8 cellular contexts compared by ENCODE assay signal in the genomic region with DNA sequence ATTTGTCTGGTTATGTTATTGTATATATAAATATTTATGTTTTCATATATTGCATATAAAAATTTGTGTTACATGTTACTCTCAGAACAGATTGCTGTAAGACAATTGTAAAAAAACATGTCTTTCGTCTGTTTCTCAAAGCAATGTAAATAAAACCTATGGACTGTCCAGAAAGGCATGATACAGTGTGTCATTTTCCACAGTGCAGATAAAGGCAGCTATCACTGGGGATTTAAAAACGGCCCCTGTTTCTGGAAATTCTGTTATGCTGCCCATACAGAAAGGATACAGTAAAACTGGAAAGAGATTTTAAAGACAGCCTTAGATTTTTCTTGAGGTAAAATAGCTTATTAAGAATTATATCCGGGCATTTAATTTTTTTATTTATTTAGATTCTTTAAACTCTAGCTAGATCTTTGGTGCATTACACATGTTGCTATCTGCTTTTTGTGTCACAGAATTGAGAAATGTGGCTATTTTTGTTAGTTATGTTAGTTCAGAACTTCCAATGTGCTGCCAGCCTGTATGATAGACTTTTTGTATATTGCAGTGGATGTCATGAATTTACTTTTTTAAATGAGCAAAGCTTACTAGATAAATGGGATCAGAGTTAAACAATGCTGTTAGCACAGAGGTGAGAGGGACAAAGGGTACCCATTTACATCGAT. TPM values are rescaled to one million over a fixed set of nuclear protein-coding genes. Genes with fewer than 3 reads are reported as not detected.
DNase-seq lines count a peak whose midpoint lies in the region; ATAC-seq, FAIRE-seq and TF ChIP-seq lines count a peak whose summit lies in the region.

No MANE protein-coding gene starts in this region.

- TF ChIP-seq CTCF in Caco-2 (IDR thresholded peaks at IDR 0.05; ENCODE audit: insufficient read depth in 1 of 2, low read depth in 1 of 2, low read length in 1 of 2, severe bottlenecking in 1 of 2, unreplicated experiment in 1 of 2): no peak

- H3K4me1 ChIP-seq in Caco-2 (no peaks in the 10 kb centered on the region), Karpas-422 (ENCODE audit: low read length) (peaks cover 27% of the 10 kb centered on the region), iPS DF 6.9 (ENCODE audit: control insufficient read depth, insufficient read depth, low read length) (peaks cover 1% of the 10 kb centered on the region; the same call in 1 of the 2 replicates), small intestine (ENCODE audit: control insufficient read depth in 2 of 2, insufficient read depth in 1 of 2, low read depth in 1 of 2, low read length in 1 of 2) (peaks cover 2 to 4% of the 10 kb centered on the region in 2 donors)

- BruUV-seq in Caco-2 (replicated peaks; lab: Mats Ljungman, UMichigan): TSS peak; percentile 51

- H3K27ac ChIP-seq in Karpas-422 (ENCODE audit: low read length) (peak overlapping the region; percentile 92), iPS DF 6.9 (ENCODE audit: low read length) (no peak overlapping the region), small intestine (ENCODE audit: low read depth in 1 of 2, low read length in 1 of 2) (peak overlapping the region; percentile 62 to 74)

- peak overlapping the region; percentile 97 for H3K27ac Mint-ChIP-seq in Caco-2 (ENCODE audit: unreplicated experiment)
- H3K27ac Mint-ChIP-seq in activated naive CD4-positive, alpha-beta T cell treated with anti-CD3 and anti-CD28 coated beads, Interleukin-2, amount 50 U/mL, for 72 hours: peak overlapping the region; percentile 24 to 97

- H3K9me2 ChIP-seq in Karpas-422 (replicated peaks; ENCODE audit: insufficient read depth, low read length): no peaks in the 10 kb centered on the region

- H3K9me3 Mint-ChIP-seq in Caco-2 (ENCODE audit: unreplicated experiment): no peaks in the 10 kb centered on the region
- no peaks in the 10 kb centered on the region for H3K9me3 Mint-ChIP-seq in activated naive CD4-positive, alpha-beta T cell treated with anti-CD3 and anti-CD28 coated beads, Interleukin-2, amount 50 U/mL, for 72 hours

- CTCF ChIA-PET in Caco-2 (lab: Charles Lee): interaction anchor here (0.5 to 1.0 kb wide), 3 partner anchors 41 to 251 kb away, joined by 4 to 6 read pairs (median 5); no protein-coding TSS in a partner anchor

- H3K9me3 ChIP-seq in Caco-2 (no peaks in the 10 kb centered on the region), Karpas-422 (ENCODE audit: low read length) (no peaks in the 10 kb centered on the region), iPS DF 6.9 (ENCODE audit: control insufficient read depth, insufficient read depth, low read length) (no peaks in the 10 kb centered on the region), small intestine (ENCODE audit: control insufficient read depth, low read depth) (no peaks in the 10 kb centered on the region)

- H3K27me3 ChIP-seq in Caco-2 (replicated peaks; ENCODE audit: control insufficient read depth, insufficient read depth, low read length) (no peaks in the 10 kb centered on the region), Karpas-422 (ENCODE audit: low read length) (no peaks in the 10 kb centered on the region), iPS DF 6.9 (ENCODE audit: control insufficient read depth, insufficient read depth, low read length) (no peaks in the 10 kb centered on the region), small intestine (ENCODE audit: control insufficient read depth in 2 of 2, insufficient read depth in 2 of 2, low read length in 2 of 2) (no peaks in the 10 kb centered on the region)

- intact Hi-C loops in Caco-2 (cut with micrococcal nuclease; ENCODE audit: unreplicated experiment): loop anchor here (2.0 kb wide), 1 partner anchor 72 kb away; the partner anchor contains the start of genes EEF1B2 and NDUFS1

- H3K79me2 ChIP-seq in Karpas-422 (ENCODE audit: low read length): peaks cover 66% of the 10 kb centered on the region

- POLR2A ChIA-PET in Caco-2 (lab: Charles Lee): interaction anchor here (0.6 to 0.8 kb wide), 3 partner anchors 41 to 1172 kb away, joined by 3 to 4 read pairs (median 3); no protein-coding TSS in a partner anchor

- no peaks in the 10 kb centered on the region for H3K27me3 Mint-ChIP-seq in Caco-2 (ENCODE audit: insufficient read depth, unreplicated experiment)

- H3K4me3 Mint-ChIP-seq in Caco-2 (ENCODE audit: unreplicated experiment): peak overlapping the region; percentile 89

- H3K4me1 Mint-ChIP-seq in Caco-2 (ENCODE audit: low read depth, unreplicated experiment): peaks cover 18% of the 10 kb centered on the region

- no peak for ATAC-seq in activated naive CD4-positive, alpha-beta T cell treated with anti-CD3 and anti-CD28 coated beads, Interleukin-2, amount 50 U/mL, for 72 hours
- no peak for ATAC-seq in GM21717 (IDR thresholded peaks at IDR 0.05; ENCODE audit: unreplicated experiment)

- H3K36me3 ChIP-seq in Caco-2 (ENCODE audit: control insufficient read depth, insufficient read depth, low read length): no peaks in the 10 kb centered on the region
- peaks cover 4% of the 10 kb centered on the region; the same call in 1 of the 2 replicates for H3K36me3 ChIP-seq in Karpas-422 (ENCODE audit: insufficient read depth, low read length)
- H3K36me3 ChIP-seq in iPS DF 6.9 (ENCODE audit: control insufficient read depth, insufficient read depth, low read length): no peaks in the 10 kb centered on the region
- H3K36me3 ChIP-seq in small intestine (ENCODE audit: control insufficient read depth in 2 of 2, insufficient read depth in 2 of 2, low read length in 2 of 2): no peaks in the 10 kb centered on the region

- no peak for FAIRE-seq in small intestine (lab: Jason Lieb, UNC)

- H3K4me3 ChIP-seq in Caco-2 (ENCODE audit: low read depth, low read length): peak overlapping the region; percentile 77
- peak overlapping the region; percentile 87 for H3K4me3 ChIP-seq in Karpas-422 (ENCODE audit: low read length)
- H3K4me3 ChIP-seq in iPS DF 6.9 (ENCODE audit: low read length): peak overlapping the region; percentile 42; the same call in 1 of the 2 replicates
- H3K4me3 ChIP-seq in small intestine (ENCODE audit: low read depth in 1 of 2, low read length in 2 of 2): peak overlapping the region in 1 of 2 donors; percentile 92

- no CpG with 5 or more reads among the region's 4 CpGs for WGBS in iPS DF 6.9 (ENCODE audit: insufficient coverage, insufficient read length)
- WGBS in small intestine, 3 donors: 0 to 3% (median 1%) methylated on average over 4 of the region's 4 CpGs

- H3K9ac ChIP-seq in Karpas-422 (ENCODE audit: low read length): peak overlapping the region; percentile 91

- no peak overlapping the region for H2AFZ ChIP-seq in Karpas-422 (ENCODE audit: low read length)

- peak overlapping the region; percentile 92 for H3K4me2 ChIP-seq in Karpas-422 (ENCODE audit: low read depth, low read length, poor library complexity, severe bottlenecking)

- no peaks in the 10 kb centered on the region for H4K20me1 ChIP-seq in Karpas-422 (ENCODE audit: insufficient read depth, low read depth, low read length)

- peaks cover 7% of the 10 kb centered on the region for H3K36me3 Mint-ChIP-seq in Caco-2 (ENCODE audit: insufficient read depth, unreplicated experiment)
- H3K36me3 Mint-ChIP-seq in activated naive CD4-positive, alpha-beta T cell treated with anti-CD3 and anti-CD28 coated beads, Interleukin-2, amount 50 U/mL, for 72 hours: peaks cover 13 to 15% of the 10 kb centered on the region in 2 donors

- DNase-seq in Caco-2 (no peak), Karpas-422 (peak; percentile 50), iPS DF 6.9 (ENCODE audit: low read depth, low spot score) (no peak), small intestine (peak; percentile 39), GM19238 (ENCODE audit: insufficient read length, low spot score) (no peak)
- DNase-seq in activated naive CD4-positive, alpha-beta T cell treated with anti-CD3 and anti-CD28 coated beads, Interleukin-2, amount 50 U/mL, for 72 hours (ENCODE audit: low spot score in 2 of 2): no peak
- no peak for DNase-seq in stimulated activated CD4-positive, alpha-beta T cell treated with anti-CD3 and anti-CD28 coated beads, Interleukin-1b, Interleukin-23, amount 100 ng/mL, for 48 hours

RNA-seq across cellular contexts. Expression of gene INO80D, which starts 0.8 kb away (rescaled TPM):
- total RNA-seq in Caco-2 (2022): 19.8 and 21.8 TPM in 2 replicates
- total RNA-seq in Karpas-422 (2014; rRNA removed; shearing (Covaris generic); ENCODE audit: low replicate concordance): 8.8 and 14.8 TPM in 2 replicates
- total RNA-seq in activated naive CD4-positive, alpha-beta T cell treated with anti-CD3 and anti-CD28 coated beads, Interleukin-2, amount 50 U/mL, for 72 hours: 10 to 100 TPM; 21.7 to 22.6 TPM
- 1 to 10 TPM; 1.6 to 2.9 (median 1.8) TPM for polyA plus RNA-seq in small intestine

Comparison
In these comparisons a context has a peak if more than half of its experiments do, and no peak if none do; other contexts are left out.
1. DNase-seq: peak in Karpas-422 (single experiment) and small intestine (single experiment); none in Caco-2 (0 of 2), activated naive CD4-positive, alpha-beta T cell treated with anti-CD3 and anti-CD28 coated beads, Interleukin-2, amount 50 U/mL, for 72 hours (0 of 2), iPS DF 6.9 (single experiment), stimulated activated CD4-positive, alpha-beta T cell treated with anti-CD3 and anti-CD28 coated beads, Interleukin-1b, Interleukin-23, amount 100 ng/mL, for 48 hours (single experiment) and GM19238 (single experiment).